In the genomic region with DNA sequence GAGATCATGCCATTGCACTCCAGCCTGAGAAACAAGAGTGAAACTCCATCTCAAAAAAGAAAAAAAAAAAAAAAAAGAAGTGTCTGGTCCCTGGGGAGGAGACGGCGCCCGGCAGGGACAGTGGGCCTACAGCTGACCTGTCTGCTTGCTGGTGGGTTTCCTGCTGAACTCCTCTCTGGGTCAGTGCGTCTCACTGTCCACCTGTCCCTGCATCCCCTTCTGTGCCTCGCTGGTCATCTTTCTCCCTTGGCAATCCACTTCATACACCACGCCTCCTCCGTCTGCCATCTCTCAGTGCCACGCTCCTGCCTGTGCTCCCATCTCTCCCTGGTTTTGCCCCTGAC, we compare ENCODE assay signal across 7 cellular contexts.
A peak's percentile ranks its signal among the peaks of the same experiment; 100 is the strongest.
DNase-seq lines count a peak whose midpoint lies in the region; ATAC-seq and TF ChIP-seq lines count a peak whose summit lies in the region.

No MANE protein-coding gene starts in this region.

- H3K4ac ChIP-seq in neuronal stem cell (ENCODE audit: low read length), result peak overlapping the region; percentile 98

- 78 to 81% methylated on average over 8 of the region's 8 CpGs for WGBS in ectodermal cell, 2 experiments
- WGBS in neuronal stem cell (ENCODE audit: extremely low coverage in 2 of 2, insufficient read length in 2 of 2, insufficient replicate concordance in 1 of 2), 2 donors, result no CpG with 5 or more reads among the region's 8 CpGs

- H3F3A ChIP-seq in Loucy (ENCODE audit: low read depth), result no peaks in the 10 kb centered on the region

- H3K79me2 ChIP-seq in Loucy (ENCODE audit: insufficient read depth, low read length), result peaks cover 15% of the 10 kb centered on the region; the same call in 1 of the 2 replicates

- H2BK15ac ChIP-seq in neuronal stem cell (ENCODE audit: low read length), result peak overlapping the region; percentile 100

- H2AFZ ChIP-seq in Loucy (ENCODE audit: low read length) (peak overlapping the region; percentile 89), neuronal stem cell (ENCODE audit: low read length) (peak overlapping the region; percentile 95)

- H3K9ac ChIP-seq in Loucy (ENCODE audit: low read depth, low read length, poor library complexity, severe bottlenecking), result peak overlapping the region; percentile 91
- H3K9ac ChIP-seq in neuronal stem cell (ENCODE audit: low read depth, low read length, poor library complexity), result peak overlapping the region; percentile 98

- peak overlapping the region; percentile 100 for H2BK12ac ChIP-seq in neuronal stem cell (ENCODE audit: low read length)

- H3K9me2 ChIP-seq in Loucy (replicated peaks; ENCODE audit: low read depth, low read length), result no peaks in the 10 kb centered on the region

- H3K36me3 ChIP-seq in Loucy (ENCODE audit: insufficient read depth, low read length) (no peaks in the 10 kb centered on the region), ectodermal cell (ENCODE audit: control insufficient read depth, insufficient read depth, low read length) (peaks cover 10% of the 10 kb centered on the region), neuronal stem cell (replicated peaks in 1 of 2; ENCODE audit: control insufficient read depth in 2 of 2, insufficient read depth in 2 of 2, low read length in 2 of 2) (peaks cover 6 to 15% of the 10 kb centered on the region in 2 donors)

- H3K27me3 ChIP-seq in Loucy (ENCODE audit: insufficient read depth, low read length, poor library complexity, severe bottlenecking) (no peaks in the 10 kb centered on the region), ectodermal cell (ENCODE audit: control insufficient read depth, insufficient read depth, low read length, poor library complexity, severe bottlenecking) (no peaks in the 10 kb centered on the region), neuronal stem cell (ENCODE audit: control insufficient read depth in 3 of 3, insufficient read depth in 3 of 3, low read depth in 1 of 3, low read length in 3 of 3) (no peaks in the 10 kb centered on the region)

- ATAC-seq in GM21367 (IDR thresholded peaks at IDR 0.05; ENCODE audit: unreplicated experiment), result peak; percentile 9

- peak overlapping the region; percentile 98 for H3K23ac ChIP-seq in neuronal stem cell (ENCODE audit: low read depth, low read length, poor library complexity)

- peak overlapping the region; percentile 100 for H2AK5ac ChIP-seq in neuronal stem cell (ENCODE audit: low read depth, low read length)

- H3K18ac ChIP-seq in neuronal stem cell (ENCODE audit: low read length), result peak overlapping the region; percentile 99

- peak overlapping the region; percentile 89 for H3K14ac ChIP-seq in neuronal stem cell (ENCODE audit: low read length)

- TF ChIP-seq CTCF in Loucy (conservative IDR thresholded peaks at IDR 0.05; ENCODE audit: low read length), result no peak

- H3K27ac ChIP-seq in ectodermal cell (ENCODE audit: insufficient read depth, low read depth, low read length, poor library complexity, severe bottlenecking) (no peak overlapping the region), neuronal stem cell (replicated peaks; ENCODE audit: low read length) (peak overlapping the region; percentile 65)

- no peak for DNase-seq in neuronal stem cell (ENCODE audit: low spot score)
- DNase-seq in NCI-H2029 (lab: John Stamatoyannopoulos, UW), result no peak
- no peak for DNase-seq in NCI-H128 (lab: John Stamatoyannopoulos, UW; ENCODE audit: unreplicated experiment)
- no peak for DNase-seq in NCI-H226

- H2BK120ac ChIP-seq in neuronal stem cell (ENCODE audit: low read depth, low read length), result peak overlapping the region; percentile 91

- H3K4me3 ChIP-seq in Loucy (ENCODE audit: low read length, poor library complexity, severe bottlenecking), result peak overlapping the region; percentile 90
- peak overlapping the region; percentile 60 for H3K4me3 ChIP-seq in ectodermal cell (ENCODE audit: insufficient read depth, low read depth, low read length)
- peak overlapping the region; percentile 84 to 97 for H3K4me3 ChIP-seq in neuronal stem cell (ENCODE audit: low read length in 2 of 2)

- no peaks in the 10 kb centered on the region for H3K9me3 ChIP-seq in Loucy (ENCODE audit: insufficient read depth, low read depth, low read length)
- H3K9me3 ChIP-seq in ectodermal cell (ENCODE audit: control insufficient read depth, low read length), result peaks cover 4% of the 10 kb centered on the region
- H3K9me3 ChIP-seq in neuronal stem cell (replicated peaks in 1 of 2; ENCODE audit: control insufficient read depth in 2 of 2, insufficient read depth in 1 of 2, low read depth in 1 of 2, low read length in 2 of 2), result peaks cover 14 to 17% of the 10 kb centered on the region in 2 donors

- peaks cover 9% of the 10 kb centered on the region for H3K4me1 ChIP-seq in Loucy (ENCODE audit: insufficient read depth, low read length, poor library complexity, severe bottlenecking)
- no peaks in the 10 kb centered on the region for H3K4me1 ChIP-seq in ectodermal cell (ENCODE audit: control insufficient read depth, insufficient read depth, low read length)
- H3K4me1 ChIP-seq in neuronal stem cell (ENCODE audit: control insufficient read depth in 2 of 2, insufficient read depth in 1 of 2, low read depth in 1 of 2, low read length in 2 of 2), result peaks cover 6% of the 10 kb centered on the region in 2 donors

- H3K79me1 ChIP-seq in neuronal stem cell (ENCODE audit: low read depth, low read length), result peaks cover 9% of the 10 kb centered on the region

- H3K4me2 ChIP-seq in Loucy (ENCODE audit: low read depth, low read length, poor library complexity, severe bottlenecking), result peak overlapping the region; percentile 96
- H3K4me2 ChIP-seq in neuronal stem cell (ENCODE audit: insufficient read depth, low read length, poor library complexity, severe bottlenecking), result peak overlapping the region; percentile 98

- H4K20me1 ChIP-seq in Loucy (ENCODE audit: insufficient read depth, low read length, poor library complexity, severe bottlenecking), result no peaks in the 10 kb centered on the region

- H2BK5ac ChIP-seq in neuronal stem cell (ENCODE audit: low read length), result peak overlapping the region; percentile 93

- H4K91ac ChIP-seq in neuronal stem cell (ENCODE audit: low read depth, low read length, poor library complexity), result peak overlapping the region; percentile 79

- H4K8ac ChIP-seq in neuronal stem cell (ENCODE audit: low read depth, low read length), result peak overlapping the region; percentile 96
